ENCODE assay signal across 12 cellular contexts in genomic region chr22:35892192-35892591, GRCh38.
A peak's percentile ranks its signal among the peaks of the same experiment; 100 is the strongest.
DNase-seq lines count a peak whose midpoint lies in the region; ATAC-seq and TF ChIP-seq lines count a peak whose summit lies in the region.
"Had no signal": no experiment of that assay in that cellular context is flagged by ENCODE, and none has a peak within 500 bp of the region (broad histone marks: within the 10 kb centered on the region; RNA-seq: fewer than 3 reads in every experiment).

No MANE protein-coding gene starts in this region.

- no peak for TF ChIP-seq POLR2A in vagina (IDR thresholded peaks at IDR 0.05)

- H3K9me3 ChIP-seq in cardiac muscle cell (ENCODE audit: low read depth) (no peaks in the 10 kb centered on the region), vagina (no peaks in the 10 kb centered on the region)

- H3K27me3 ChIP-seq in cardiac muscle cell (no peaks in the 10 kb centered on the region), vagina (no peaks in the 10 kb centered on the region)

- ATAC-seq in Right ventricle myocardium inferior (no peak), GM19395 (IDR thresholded peaks at IDR 0.05; ENCODE audit: unreplicated experiment) (no peak), GM19463 (IDR thresholded peaks at IDR 0.05; ENCODE audit: unreplicated experiment) (no peak), HG02678 (IDR thresholded peaks at IDR 0.05; ENCODE audit: unreplicated experiment) (no peak)
- ATAC-seq: T-cell had no signal

- DNase-seq in cardiac muscle cell (ENCODE audit: low read depth in 1 of 2, low spot score in 1 of 2), result peak in 1 of 2 donors; percentile 81
- no peak for DNase-seq in Right ventricle myocardium inferior (ENCODE audit: missing footprints)
- peak; percentile 77 for DNase-seq in choroid plexus epithelial cell (ENCODE audit: low read depth)
- DNase-seq in lung microvascular endothelial cell (ENCODE audit: low read depth in 2 of 2), result peak; percentile 77 to 79
- DNase-seq in vagina (ENCODE audit: extremely low spot score in 2 of 2), result no peak
- DNase-seq: foreskin melanocyte, H7, NCI-H748 treated with DMSO at 0.1 percent for 48 hours, T-cell had no signal

- H3K4me1 ChIP-seq in cardiac muscle cell (ENCODE audit: low read depth) (peaks cover 60% of the 10 kb centered on the region), vagina (peaks cover 60% of the 10 kb centered on the region)

- intact Hi-C loops in Right ventricle myocardium inferior (cut with DNase I), result loop anchor here (5.0 kb wide), 1 partner anchor 50 kb away; no protein-coding TSS in a partner anchor
- intact Hi-C loops in vagina (cut with DNase I), result no loop called here

- no peak overlapping the region for H3K4me3 ChIP-seq in cardiac muscle cell
- no peak overlapping the region for H3K4me3 ChIP-seq in choroid plexus epithelial cell (ENCODE audit: low read depth, low read length)
- H3K4me3 ChIP-seq in vagina, result no peak overlapping the region

- H3K27ac ChIP-seq in cardiac muscle cell, result peak overlapping the region; percentile 95
- peak overlapping the region; percentile 13 for H3K27ac ChIP-seq in vagina

- H3K36me3 ChIP-seq in cardiac muscle cell (no peaks in the 10 kb centered on the region), vagina (no peaks in the 10 kb centered on the region)

- TF ChIP-seq CTCF in cardiac muscle cell (IDR thresholded peaks at IDR 0.05; ENCODE audit: low read depth, low read length) (no peak), choroid plexus epithelial cell (conservative IDR thresholded peaks at IDR 0.05; ENCODE audit: low read depth, low read length) (no peak), vagina (IDR thresholded peaks at IDR 0.05) (no peak)

Comparison
In these comparisons a context has a peak if more than half of its experiments do, and no peak if none do; other contexts are left out.
1. DNase-seq: peak in choroid plexus epithelial cell (single experiment) and lung microvascular endothelial cell (2 of 2); none in Right ventricle myocardium inferior (single experiment) and vagina (0 of 2).